15 cellular contexts compared by ENCODE assay signal in genomic region chr4:19329077-19329476, GRCh38.
"Had no signal": no experiment of that assay in that cellular context is flagged by ENCODE, and none has a peak within 500 bp of the region (broad histone marks: within the 10 kb centered on the region; RNA-seq: fewer than 3 reads in every experiment).

No MANE protein-coding gene starts in this region.

- H3K36me3 ChIP-seq: esophagus muscularis mucosa, gastroesophageal sphincter, neural progenitor cell, pancreas had no signal

- DNase-seq: effector memory CD4-positive, alpha-beta T cell; glutamatergic neuron; islet precursor cell; occipital lobe; pancreas; right cardiac atrium; small intestine; stimulated activated CD4-positive, alpha-beta T cell treated with anti-CD3 and anti-CD28 coated beads, Interleukin-12 subunit alpha, Interleukin-12 subunit beta, amount 100 ng/mL, for 4 hours; stimulated activated naive CD4-positive, alpha-beta T cell treated with Interleukin-2 at 50 U/mL for 16 hours had no signal

- H3K9me3 ChIP-seq: esophagus muscularis mucosa, gastroesophageal sphincter, pancreas had no signal

- H3K27ac ChIP-seq: epithelial cell of prostate, esophagus muscularis mucosa, gastroesophageal sphincter, neural progenitor cell, pancreas had no signal

- H3K4me3 ChIP-seq: esophagus muscularis mucosa, gastroesophageal sphincter, neural progenitor cell, pancreas had no signal

- ATAC-seq: gastroesophageal sphincter; left lobe of liver; natural killer cell treated with Interleukin-12 subunit alpha and Interleukin-12 subunit beta and Interleukin-15 and Interleukin-18, amount 100 ng/mL, for 72 hours; pancreas; right cardiac atrium had no signal

- H3K4me1 ChIP-seq: gastroesophageal sphincter, neural progenitor cell, pancreas had no signal
